Comparison of ENCODE assay signal across 8 cellular contexts in the genomic region with DNA sequence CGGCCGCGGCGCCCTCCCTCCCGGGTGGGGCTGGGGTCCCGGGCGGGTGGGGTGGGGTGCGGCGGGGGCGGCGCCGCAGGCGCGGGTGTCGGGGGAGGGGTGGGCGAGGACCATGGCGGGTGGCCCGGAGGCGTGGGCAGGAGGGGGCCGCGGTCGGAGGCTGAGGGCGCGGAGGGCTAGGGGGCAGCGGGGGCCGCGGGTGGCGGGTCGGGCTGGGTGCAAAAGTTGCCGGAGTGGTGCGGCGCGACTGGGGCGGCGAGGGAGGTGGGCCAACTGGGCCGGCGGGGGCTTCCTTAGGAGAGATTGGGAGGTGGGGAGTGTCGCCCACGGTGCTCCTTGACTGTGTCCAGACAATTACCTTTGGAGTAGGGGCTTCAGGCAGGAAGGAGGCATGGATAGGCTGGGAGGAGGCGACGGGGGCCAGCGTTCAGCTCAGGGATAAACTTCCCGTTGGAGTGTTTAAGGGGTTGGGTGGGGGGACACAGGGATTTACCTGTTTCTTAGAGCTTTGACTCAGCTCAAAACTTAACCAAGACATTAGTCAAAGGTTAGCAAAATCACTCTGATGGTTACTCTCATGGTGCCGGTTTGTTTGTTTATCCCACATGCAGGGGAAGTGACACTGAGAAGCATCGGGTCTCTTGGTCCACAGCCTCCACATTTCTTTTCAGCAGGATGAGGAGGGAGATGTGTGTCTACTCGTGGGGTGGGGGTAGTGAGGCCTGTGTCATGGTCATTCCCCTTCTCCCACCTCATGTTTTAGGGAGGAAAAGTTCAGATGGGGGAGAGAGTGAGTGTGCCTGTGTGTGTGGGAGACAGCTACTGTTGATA. TPM values are rescaled to one million over a fixed set of nuclear protein-coding genes. Genes with fewer than 3 reads are reported as not detected.
DNase-seq lines count a peak whose midpoint lies in the region; ATAC-seq, FAIRE-seq and TF ChIP-seq lines count a peak whose summit lies in the region.

No MANE protein-coding gene starts in this region.

- no peaks in the 10 kb centered on the region for H3K36me3 ChIP-seq in RWPE2 (ENCODE audit: low read depth)

- peaks cover 0 to 6% of the 10 kb centered on the region in 2 donors for H3K36me3 Mint-ChIP-seq in activated naive CD4-positive, alpha-beta T cell treated with anti-CD3 and anti-CD28 coated beads, Interleukin-2, amount 50 U/mL, for 72 hours

- intact Hi-C loops in left cardiac atrium (cut with DNase I) (loop anchor here in 1 of 2 donors (2.0 to 10.0 kb wide), 2 partner anchors 72 to 90 kb away; partner anchors contain the start of gene CEP120), posterior vena cava (cut with DNase I) (no loop called here)

- no peak for TF ChIP-seq POLR2A in A549 (IDR thresholded peaks at IDR 0.05; ENCODE audit: low read length)

- no peaks in the 10 kb centered on the region for H3K27me3 ChIP-seq in RWPE2 (ENCODE audit: insufficient read depth, poor library complexity, severe bottlenecking)

- ATAC-seq in A549 (peak; percentile 17 to 32), GM18861 (IDR thresholded peaks at IDR 0.05; ENCODE audit: unreplicated experiment) (peak; percentile 33), HG03108 (IDR thresholded peaks at IDR 0.05; ENCODE audit: unreplicated experiment) (peak; percentile 35), RWPE2 (ENCODE audit: low read depth) (peak; percentile 11), left cardiac atrium (peak; percentile 4 to 21)
- peak; percentile 23 to 37 for ATAC-seq in activated naive CD4-positive, alpha-beta T cell treated with anti-CD3 and anti-CD28 coated beads, Interleukin-2, amount 50 U/mL, for 72 hours

- H3K9me3 ChIP-seq in A549 (no peaks in the 10 kb centered on the region), RWPE2 (ENCODE audit: severe bottlenecking) (no peaks in the 10 kb centered on the region)

- TF ChIP-seq EP300 in A549 (IDR thresholded peaks at IDR 0.05) = no peak

- no peak for FAIRE-seq in A549 (lab: Jason Lieb, UNC)

- 2% methylated on average over 10 of the region's 46 CpGs for WGBS in A549 (ENCODE audit: missing lambda C conversion rate)

- CTCF ChIA-PET in A549 (lab: Yijun Ruan, JAX) = no interaction called here

- H3K4me1 ChIP-seq in A549 (peaks cover 24% of the 10 kb centered on the region), RWPE2 (ENCODE audit: insufficient read depth, poor library complexity, severe bottlenecking) (peaks cover 19% of the 10 kb centered on the region)

- H3K9me3 Mint-ChIP-seq in activated naive CD4-positive, alpha-beta T cell treated with anti-CD3 and anti-CD28 coated beads, Interleukin-2, amount 50 U/mL, for 72 hours = no peaks in the 10 kb centered on the region

- H3K27ac ChIP-seq in A549 (peak overlapping the region; percentile 96 to 97), RWPE2 (ENCODE audit: poor library complexity, severe bottlenecking) (peak overlapping the region; percentile 80)

- H3K4me3 ChIP-seq in A549 (peak overlapping the region; percentile 93), RWPE2 (ENCODE audit: severe bottlenecking) (peak overlapping the region; percentile 82)

- POLR2A ChIA-PET in A549 (lab: Yijun Ruan, JAX) = interaction anchor here (4.9 kb wide), 1 partner anchor 90 kb away, joined by 125 read pairs; the partner anchor contains the start of gene CEP120

- peak overlapping the region; percentile 85 for H3K4me2 ChIP-seq in A549

- H3K27ac Mint-ChIP-seq in activated naive CD4-positive, alpha-beta T cell treated with anti-CD3 and anti-CD28 coated beads, Interleukin-2, amount 50 U/mL, for 72 hours = peak overlapping the region; percentile 92 to 98

- TF ChIP-seq CTCF in A549 (IDR thresholded peaks at IDR 0.05) (no peak), RWPE2 (IDR thresholded peaks at IDR 0.05; ENCODE audit: poor library complexity, severe bottlenecking) (no peak)

- TF ChIP-seq RAD21 in A549 (conservative IDR thresholded peaks at IDR 0.05 in 1 of 2, IDR thresholded peaks at IDR 0.05 in 1 of 2) = no peak

- peak; percentile 26 to 36 for DNase-seq in A549 (ENCODE audit: low read depth in 1 of 2, low spot score in 1 of 2)
- peak; percentile 62 for DNase-seq in RWPE2 (ENCODE audit: low spot score)
- peak; percentile 30 to 58 for DNase-seq in activated naive CD4-positive, alpha-beta T cell treated with anti-CD3 and anti-CD28 coated beads, Interleukin-2, amount 50 U/mL, for 72 hours (ENCODE audit: low spot score in 2 of 2)
- DNase-seq in left cardiac atrium = peak; percentile 37
- peak; percentile 85 for DNase-seq in posterior vena cava (ENCODE audit: low spot score)
- DNase-seq in NCI-H1092 (lab: John Stamatoyannopoulos, UW) = no peak

TF ChIP-seq in A549, 52 proteins besides CTCF, POLR2A, EP300 and RAD21:
- TF ChIP-seq E2F6 (IDR thresholded peaks at IDR 0.05; ENCODE audit: borderline replicate concordance, low read depth) (no peak), NPAS2 (CRISPR knock-in tag; IDR thresholded peaks at IDR 0.05; ENCODE audit: borderline replicate concordance) (no peak), NFE2L2 (conservative IDR thresholded peaks at IDR 0.05; ENCODE audit: low read length) (no peak), RNF2 (IDR thresholded peaks at IDR 0.05; ENCODE audit: borderline replicate concordance, low read depth) (no peak), JUNB (IDR thresholded peaks at IDR 0.05) (no peak), USF2 (IDR thresholded peaks at IDR 0.05) (no peak), SREBF2 (IDR thresholded peaks at IDR 0.05) (no peak), FOXS1 (CRISPR knock-in tag; IDR thresholded peaks at IDR 0.05) (no peak), EHF (CRISPR knock-in tag; IDR thresholded peaks at IDR 0.05) (no peak), CHD2 (IDR thresholded peaks at IDR 0.05; ENCODE audit: low read length, partially characterized antibody) (no peak), CBX2 (IDR thresholded peaks at IDR 0.05; ENCODE audit: borderline replicate concordance, low read depth) (no peak)

RNA-seq across cellular contexts. Expression of gene CSNK1G3, which starts 0.9 kb away (rescaled TPM):
- polyA plus RNA-seq in A549 (2011; rRNA removed) (36.4 and 50.9 TPM in 2 replicates), A549 (2017; fragmentation: RNase III; extraction: RNeasy Plus Mini Kit Qiagen cat#74134 plus additional on column Dnase treatment) (24.0 to 26.3 TPM (median 24.7 TPM) in 3 replicates)
- 13.2 and 17.5 TPM in 2 replicates for polyA plus RNA-seq in A549 (2012; cell fraction: cytosol; rRNA removed)
- polyA plus RNA-seq in A549 (2012; cell fraction: nucleus; rRNA removed) = 9.2 and 11.2 TPM in 2 replicates
- 19.8 and 23.9 TPM in 2 replicates for polyA minus RNA-seq in A549 (2011; rRNA and poly(A)+ RNA removed)
- total RNA-seq in activated naive CD4-positive, alpha-beta T cell treated with anti-CD3 and anti-CD28 coated beads, Interleukin-2, amount 50 U/mL, for 72 hours = 10 to 100 TPM; 23.7 to 46.9 TPM
- total RNA-seq in left cardiac atrium (10 to 100 TPM; 27.1 to 28.6 TPM), posterior vena cava (10 to 100 TPM; 42.9 to 49.8 TPM)
